ENCODE assay signal across 1 cellular context in the genomic region with DNA sequence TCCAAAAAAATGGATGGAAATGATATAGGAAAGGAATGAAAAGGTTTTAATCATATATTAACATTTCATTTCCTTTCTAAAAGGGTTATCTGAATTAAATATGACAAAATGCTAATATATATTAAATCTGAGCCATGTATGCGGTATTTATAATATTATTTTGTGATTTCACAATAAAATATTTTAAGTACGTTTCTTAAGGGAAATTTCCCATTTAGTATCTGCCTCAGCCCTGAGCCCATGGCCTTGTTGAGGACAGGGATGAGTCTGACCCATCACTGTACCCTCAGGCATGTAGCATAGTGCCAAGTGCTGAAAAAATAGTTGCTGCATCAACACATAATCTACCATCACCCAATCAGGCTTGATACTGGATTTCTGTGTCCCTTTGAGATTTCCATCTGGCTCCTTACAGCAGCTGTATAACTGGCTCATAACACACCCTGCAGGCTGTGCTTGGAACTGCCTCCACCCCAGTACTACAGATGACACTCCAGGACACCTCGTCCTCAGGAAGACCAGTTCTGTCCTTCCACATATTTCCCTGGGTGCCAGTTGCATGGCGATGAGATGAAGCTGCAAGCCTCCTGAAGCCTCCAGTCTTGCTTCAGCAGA.
TF ChIP-seq lines count a peak whose summit lies in the region.

No MANE protein-coding gene starts in this region.

TF ChIP-seq in K562, 482 proteins besides CTCF, POLR2A, EP300 and RAD21 (continued from another document and continues in another):
- TF ChIP-seq, protein P1, sequence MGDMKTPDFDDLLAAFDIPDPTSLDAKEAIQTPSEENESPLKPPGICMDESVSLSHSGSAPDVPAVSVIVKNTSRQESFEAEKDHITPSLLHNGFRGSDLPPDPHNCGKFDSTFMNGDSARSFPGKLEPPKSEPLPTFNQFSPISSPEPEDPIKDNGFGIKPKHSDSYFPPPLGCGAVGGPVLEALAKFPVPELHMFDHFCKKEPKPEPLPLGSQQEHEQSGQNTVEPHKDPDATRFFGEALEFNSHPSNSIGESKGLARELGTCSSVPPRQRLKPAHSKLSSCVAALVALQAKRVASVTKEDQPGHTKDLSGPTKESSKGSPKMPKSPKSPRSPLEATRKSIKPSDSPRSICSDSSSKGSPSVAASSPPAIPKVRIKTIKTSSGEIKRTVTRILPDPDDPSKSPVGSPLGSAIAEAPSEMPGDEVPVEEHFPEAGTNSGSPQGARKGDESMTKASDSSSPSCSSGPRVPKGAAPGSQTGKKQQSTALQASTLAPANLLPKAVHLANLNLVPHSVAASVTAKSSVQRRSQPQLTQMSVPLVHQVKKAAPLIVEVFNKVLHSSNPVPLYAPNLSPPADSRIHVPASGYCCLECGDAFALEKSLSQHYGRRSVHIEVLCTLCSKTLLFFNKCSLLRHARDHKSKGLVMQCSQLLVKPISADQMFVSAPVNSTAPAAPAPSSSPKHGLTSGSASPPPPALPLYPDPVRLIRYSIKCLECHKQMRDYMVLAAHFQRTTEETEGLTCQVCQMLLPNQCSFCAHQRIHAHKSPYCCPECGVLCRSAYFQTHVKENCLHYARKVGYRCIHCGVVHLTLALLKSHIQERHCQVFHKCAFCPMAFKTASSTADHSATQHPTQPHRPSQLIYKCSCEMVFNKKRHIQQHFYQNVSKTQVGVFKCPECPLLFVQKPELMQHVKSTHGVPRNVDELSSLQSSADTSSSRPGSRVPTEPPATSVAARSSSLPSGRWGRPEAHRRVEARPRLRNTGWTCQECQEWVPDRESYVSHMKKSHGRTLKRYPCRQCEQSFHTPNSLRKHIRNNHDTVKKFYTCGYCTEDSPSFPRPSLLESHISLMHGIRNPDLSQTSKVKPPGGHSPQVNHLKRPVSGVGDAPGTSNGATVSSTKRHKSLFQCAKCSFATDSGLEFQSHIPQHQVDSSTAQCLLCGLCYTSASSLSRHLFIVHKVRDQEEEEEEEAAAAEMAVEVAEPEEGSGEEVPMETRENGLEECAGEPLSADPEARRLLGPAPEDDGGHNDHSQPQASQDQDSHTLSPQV (IDR thresholded peaks at IDR 0.05), result peak; percentile 73; the same call in 1 of the 2 replicates
- no peak for TF ChIP-seq SMAD2 (IDR thresholded peaks at IDR 0.05; ENCODE audit: low read depth, low read length)
- TF ChIP-seq, protein P2, sequence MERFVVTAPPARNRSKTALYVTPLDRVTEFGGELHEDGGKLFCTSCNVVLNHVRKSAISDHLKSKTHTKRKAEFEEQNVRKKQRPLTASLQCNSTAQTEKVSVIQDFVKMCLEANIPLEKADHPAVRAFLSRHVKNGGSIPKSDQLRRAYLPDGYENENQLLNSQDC (CRISPR knock-in tag; IDR thresholded peaks at IDR 0.05), result no peak
- TF ChIP-seq COPS2 (conservative IDR thresholded peaks at IDR 0.05), result no peak
- peak; percentile 65 for TF ChIP-seq CEBPB (tag; IDR thresholded peaks at IDR 0.05)
- no peak for TF ChIP-seq ZNF584 (CRISPR knock-in tag; IDR thresholded peaks at IDR 0.05; ENCODE audit: low read depth)
- no peak for TF ChIP-seq ZNF699 (CRISPR knock-in tag; IDR thresholded peaks at IDR 0.05; ENCODE audit: insufficient replicate concordance)
- no peak for TF ChIP-seq ZNF232 (CRISPR knock-in tag; IDR thresholded peaks at IDR 0.05)
- no peak for TF ChIP-seq KLF13 (tag; IDR thresholded peaks at IDR 0.05; ENCODE audit: borderline replicate concordance, low read depth)
- no peak for TF ChIP-seq DDX20 (tag; IDR thresholded peaks at IDR 0.05; ENCODE audit: low read depth)
- 0 out of 2 replicates have a peak, but pooled peaks have one; percentile 52 for TF ChIP-seq KLF16 (IDR thresholded peaks at IDR 0.05)
- TF ChIP-seq, protein P3, sequence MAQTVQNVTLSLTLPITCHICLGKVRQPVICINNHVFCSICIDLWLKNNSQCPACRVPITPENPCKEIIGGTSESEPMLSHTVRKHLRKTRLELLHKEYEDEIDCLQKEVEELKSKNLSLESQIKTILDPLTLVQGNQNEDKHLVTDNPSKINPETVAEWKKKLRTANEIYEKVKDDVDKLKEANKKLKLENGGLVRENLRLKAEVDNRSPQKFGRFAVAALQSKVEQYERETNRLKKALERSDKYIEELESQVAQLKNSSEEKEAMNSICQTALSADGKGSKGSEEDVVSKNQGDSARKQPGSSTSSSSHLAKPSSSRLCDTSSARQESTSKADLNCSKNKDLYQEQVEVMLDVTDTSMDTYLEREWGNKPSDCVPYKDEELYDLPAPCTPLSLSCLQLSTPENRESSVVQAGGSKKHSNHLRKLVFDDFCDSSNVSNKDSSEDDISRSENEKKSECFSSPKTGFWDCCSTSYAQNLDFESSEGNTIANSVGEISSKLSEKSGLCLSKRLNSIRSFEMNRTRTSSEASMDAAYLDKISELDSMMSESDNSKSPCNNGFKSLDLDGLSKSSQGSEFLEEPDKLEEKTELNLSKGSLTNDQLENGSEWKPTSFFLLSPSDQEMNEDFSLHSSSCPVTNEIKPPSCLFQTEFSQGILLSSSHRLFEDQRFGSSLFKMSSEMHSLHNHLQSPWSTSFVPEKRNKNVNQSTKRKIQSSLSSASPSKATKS (CRISPR knock-in tag; IDR thresholded peaks at IDR 0.05), result no peak
- TF ChIP-seq, protein P4, sequence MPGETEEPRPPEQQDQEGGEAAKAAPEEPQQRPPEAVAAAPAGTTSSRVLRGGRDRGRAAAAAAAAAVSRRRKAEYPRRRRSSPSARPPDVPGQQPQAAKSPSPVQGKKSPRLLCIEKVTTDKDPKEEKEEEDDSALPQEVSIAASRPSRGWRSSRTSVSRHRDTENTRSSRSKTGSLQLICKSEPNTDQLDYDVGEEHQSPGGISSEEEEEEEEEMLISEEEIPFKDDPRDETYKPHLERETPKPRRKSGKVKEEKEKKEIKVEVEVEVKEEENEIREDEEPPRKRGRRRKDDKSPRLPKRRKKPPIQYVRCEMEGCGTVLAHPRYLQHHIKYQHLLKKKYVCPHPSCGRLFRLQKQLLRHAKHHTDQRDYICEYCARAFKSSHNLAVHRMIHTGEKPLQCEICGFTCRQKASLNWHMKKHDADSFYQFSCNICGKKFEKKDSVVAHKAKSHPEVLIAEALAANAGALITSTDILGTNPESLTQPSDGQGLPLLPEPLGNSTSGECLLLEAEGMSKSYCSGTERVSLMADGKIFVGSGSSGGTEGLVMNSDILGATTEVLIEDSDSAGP (CRISPR knock-in tag; IDR thresholded peaks at IDR 0.05), result 0 out of 2 replicates have a peak, but pooled peaks have one; percentile 41
- 0 out of 2 replicates have a peak, but pooled peaks have one; percentile 58 for TF ChIP-seq ZNF408 (CRISPR knock-in tag; IDR thresholded peaks at IDR 0.05; ENCODE audit: low read depth)
- no peak for TF ChIP-seq NFATC3 (IDR thresholded peaks at IDR 0.05)
- TF ChIP-seq, protein P5, sequence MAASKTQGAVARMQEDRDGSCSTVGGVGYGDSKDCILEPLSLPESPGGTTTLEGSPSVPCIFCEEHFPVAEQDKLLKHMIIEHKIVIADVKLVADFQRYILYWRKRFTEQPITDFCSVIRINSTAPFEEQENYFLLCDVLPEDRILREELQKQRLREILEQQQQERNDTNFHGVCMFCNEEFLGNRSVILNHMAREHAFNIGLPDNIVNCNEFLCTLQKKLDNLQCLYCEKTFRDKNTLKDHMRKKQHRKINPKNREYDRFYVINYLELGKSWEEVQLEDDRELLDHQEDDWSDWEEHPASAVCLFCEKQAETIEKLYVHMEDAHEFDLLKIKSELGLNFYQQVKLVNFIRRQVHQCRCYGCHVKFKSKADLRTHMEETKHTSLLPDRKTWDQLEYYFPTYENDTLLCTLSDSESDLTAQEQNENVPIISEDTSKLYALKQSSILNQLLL (CRISPR knock-in tag; IDR thresholded peaks at IDR 0.05; ENCODE audit: borderline replicate concordance), result peak; percentile 29; the same call in 1 of the 2 replicates
- no peak for TF ChIP-seq IRF2 (CRISPR knock-in tag; IDR thresholded peaks at IDR 0.05)
- TF ChIP-seq TCFL5 (CRISPR knock-in tag; conservative IDR thresholded peaks at IDR 0.05), result no peak
- TF ChIP-seq, protein P6, sequence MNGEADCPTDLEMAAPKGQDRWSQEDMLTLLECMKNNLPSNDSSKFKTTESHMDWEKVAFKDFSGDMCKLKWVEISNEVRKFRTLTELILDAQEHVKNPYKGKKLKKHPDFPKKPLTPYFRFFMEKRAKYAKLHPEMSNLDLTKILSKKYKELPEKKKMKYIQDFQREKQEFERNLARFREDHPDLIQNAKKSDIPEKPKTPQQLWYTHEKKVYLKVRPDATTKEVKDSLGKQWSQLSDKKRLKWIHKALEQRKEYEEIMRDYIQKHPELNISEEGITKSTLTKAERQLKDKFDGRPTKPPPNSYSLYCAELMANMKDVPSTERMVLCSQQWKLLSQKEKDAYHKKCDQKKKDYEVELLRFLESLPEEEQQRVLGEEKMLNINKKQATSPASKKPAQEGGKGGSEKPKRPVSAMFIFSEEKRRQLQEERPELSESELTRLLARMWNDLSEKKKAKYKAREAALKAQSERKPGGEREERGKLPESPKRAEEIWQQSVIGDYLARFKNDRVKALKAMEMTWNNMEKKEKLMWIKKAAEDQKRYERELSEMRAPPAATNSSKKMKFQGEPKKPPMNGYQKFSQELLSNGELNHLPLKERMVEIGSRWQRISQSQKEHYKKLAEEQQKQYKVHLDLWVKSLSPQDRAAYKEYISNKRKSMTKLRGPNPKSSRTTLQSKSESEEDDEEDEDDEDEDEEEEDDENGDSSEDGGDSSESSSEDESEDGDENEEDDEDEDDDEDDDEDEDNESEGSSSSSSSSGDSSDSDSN (IDR thresholded peaks at IDR 0.05; ENCODE audit: borderline replicate concordance in 1 of 2, low read depth in 2 of 2, low read length in 2 of 2), result no peak
- TF ChIP-seq, protein P7, sequence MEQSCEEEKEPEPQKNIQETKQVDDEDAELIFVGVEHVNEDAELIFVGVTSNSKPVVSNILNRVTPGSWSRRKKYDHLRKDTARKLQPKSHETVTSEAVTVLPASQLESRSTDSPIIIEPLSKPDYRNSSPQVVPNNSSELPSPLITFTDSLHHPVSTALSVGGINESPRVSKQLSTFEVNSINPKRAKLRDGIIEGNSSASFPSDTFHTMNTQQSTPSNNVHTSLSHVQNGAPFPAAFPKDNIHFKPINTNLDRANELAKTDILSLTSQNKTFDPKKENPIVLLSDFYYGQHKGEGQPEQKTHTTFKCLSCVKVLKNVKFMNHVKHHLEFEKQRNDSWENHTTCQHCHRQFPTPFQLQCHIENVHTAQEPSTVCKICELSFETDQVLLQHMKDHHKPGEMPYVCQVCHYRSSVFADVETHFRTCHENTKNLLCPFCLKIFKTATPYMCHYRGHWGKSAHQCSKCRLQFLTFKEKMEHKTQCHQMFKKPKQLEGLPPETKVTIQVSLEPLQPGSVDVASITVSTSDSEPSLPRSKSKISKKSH (CRISPR knock-in tag; IDR thresholded peaks at IDR 0.05), result no peak
- no peak for TF ChIP-seq ASH1L (IDR thresholded peaks at IDR 0.05; ENCODE audit: borderline replicate concordance, low read depth, partially characterized antibody)
- TF ChIP-seq XRCC4 (IDR thresholded peaks at IDR 0.05; ENCODE audit: extremely low read depth, insufficient read depth, insufficient read length), result no peak
- TF ChIP-seq CREB1 (IDR thresholded peaks at IDR 0.05), result no peak
- TF ChIP-seq CREB1 (CRISPR knock-in tag; IDR thresholded peaks at IDR 0.05), result no peak
- TF ChIP-seq EHMT2 (IDR thresholded peaks at IDR 0.05), result peak; percentile 62; the same call in 1 of the 2 replicates
- TF ChIP-seq HMG20A (CRISPR knock-in tag; conservative IDR thresholded peaks at IDR 0.05), result 0 out of 2 replicates have a peak, but pooled peaks have one; percentile 37
- TF ChIP-seq, protein P8, sequence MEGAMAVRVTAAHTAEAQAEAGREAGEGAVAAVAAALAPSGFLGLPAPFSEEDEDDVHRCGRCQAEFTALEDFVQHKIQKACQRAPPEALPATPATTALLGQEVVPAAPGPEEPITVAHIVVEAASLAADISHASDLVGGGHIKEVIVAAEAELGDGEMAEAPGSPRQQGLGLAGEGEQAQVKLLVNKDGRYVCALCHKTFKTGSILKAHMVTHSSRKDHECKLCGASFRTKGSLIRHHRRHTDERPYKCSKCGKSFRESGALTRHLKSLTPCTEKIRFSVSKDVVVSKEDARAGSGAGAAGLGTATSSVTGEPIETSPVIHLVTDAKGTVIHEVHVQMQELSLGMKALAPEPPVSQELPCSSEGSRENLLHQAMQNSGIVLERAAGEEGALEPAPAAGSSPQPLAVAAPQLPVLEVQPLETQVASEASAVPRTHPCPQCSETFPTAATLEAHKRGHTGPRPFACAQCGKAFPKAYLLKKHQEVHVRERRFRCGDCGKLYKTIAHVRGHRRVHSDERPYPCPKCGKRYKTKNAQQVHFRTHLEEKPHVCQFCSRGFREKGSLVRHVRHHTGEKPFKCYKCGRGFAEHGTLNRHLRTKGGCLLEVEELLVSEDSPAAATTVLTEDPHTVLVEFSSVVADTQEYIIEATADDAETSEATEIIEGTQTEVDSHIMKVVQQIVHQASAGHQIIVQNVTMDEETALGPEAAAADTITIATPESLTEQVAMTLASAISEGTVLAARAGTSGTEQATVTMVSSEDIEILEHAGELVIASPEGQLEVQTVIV (CRISPR knock-in tag; IDR thresholded peaks at IDR 0.05; ENCODE audit: borderline replicate concordance), result no peak
- 0 out of 4 replicates have a peak, but pooled peaks of 1 of the 2 experiments have one; percentile 18 for TF ChIP-seq NRF1 (conservative IDR thresholded peaks at IDR 0.05 in 1 of 2, IDR thresholded peaks at IDR 0.05 in 1 of 2)
- TF ChIP-seq LCOR (CRISPR knock-in tag; IDR thresholded peaks at IDR 0.05), result no peak
- TF ChIP-seq MIER1 (IDR thresholded peaks at IDR 0.05; ENCODE audit: low read depth), result no peak
- TF ChIP-seq GABPB1 (CRISPR knock-in tag; IDR thresholded peaks at IDR 0.05), result no peak
- peak; percentile 33 for TF ChIP-seq SMAD1 (IDR thresholded peaks at IDR 0.05; ENCODE audit: low read depth, low read length, partially characterized antibody)
- TF ChIP-seq, protein P9, sequence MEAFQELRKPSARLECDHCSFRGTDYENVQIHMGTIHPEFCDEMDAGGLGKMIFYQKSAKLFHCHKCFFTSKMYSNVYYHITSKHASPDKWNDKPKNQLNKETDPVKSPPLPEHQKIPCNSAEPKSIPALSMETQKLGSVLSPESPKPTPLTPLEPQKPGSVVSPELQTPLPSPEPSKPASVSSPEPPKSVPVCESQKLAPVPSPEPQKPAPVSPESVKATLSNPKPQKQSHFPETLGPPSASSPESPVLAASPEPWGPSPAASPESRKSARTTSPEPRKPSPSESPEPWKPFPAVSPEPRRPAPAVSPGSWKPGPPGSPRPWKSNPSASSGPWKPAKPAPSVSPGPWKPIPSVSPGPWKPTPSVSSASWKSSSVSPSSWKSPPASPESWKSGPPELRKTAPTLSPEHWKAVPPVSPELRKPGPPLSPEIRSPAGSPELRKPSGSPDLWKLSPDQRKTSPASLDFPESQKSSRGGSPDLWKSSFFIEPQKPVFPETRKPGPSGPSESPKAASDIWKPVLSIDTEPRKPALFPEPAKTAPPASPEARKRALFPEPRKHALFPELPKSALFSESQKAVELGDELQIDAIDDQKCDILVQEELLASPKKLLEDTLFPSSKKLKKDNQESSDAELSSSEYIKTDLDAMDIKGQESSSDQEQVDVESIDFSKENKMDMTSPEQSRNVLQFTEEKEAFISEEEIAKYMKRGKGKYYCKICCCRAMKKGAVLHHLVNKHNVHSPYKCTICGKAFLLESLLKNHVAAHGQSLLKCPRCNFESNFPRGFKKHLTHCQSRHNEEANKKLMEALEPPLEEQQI (IDR thresholded peaks at IDR 0.05), result peak; percentile 95
